Comparison of ENCODE assay signal across 9 cellular contexts in genomic region chr14:68824517-68825347, GRCh38. TPM values are rescaled to one million over a fixed set of nuclear protein-coding genes. Genes with fewer than 3 reads are reported as not detected.
A peak's percentile ranks its signal among the peaks of the same experiment; 100 is the strongest.
DNase-seq lines count a peak whose midpoint lies in the region; TF ChIP-seq lines count a peak whose summit lies in the region.
"Had no signal": no experiment of that assay in that cellular context is flagged by ENCODE, and none has a peak within 500 bp of the region (broad histone marks: within the 10 kb centered on the region; RNA-seq: fewer than 3 reads in every experiment).

No MANE protein-coding gene starts in this region.

- peak in 1 of 2 donors; percentile 22 for TF ChIP-seq EP300 in tibial nerve (IDR thresholded peaks at IDR 0.05)

- peaks cover 0 to 13% (median 2%) of the 10 kb centered on the region in 4 donors for H3K4me1 ChIP-seq in tibial nerve

- no peak overlapping the region for H3K27ac ChIP-seq in tibial nerve
- H3K27ac ChIP-seq: BLaER1 treated with 17β-estradiol and CSF1 and Interleukin-3, amounts not matched to agents 10 nM and 100 nM had no signal

- no peaks in the 10 kb centered on the region for H3K27me3 ChIP-seq in tibial nerve
- H3K27me3 ChIP-seq: BLaER1 treated with 17β-estradiol and CSF1 and Interleukin-3, amounts not matched to agents 10 nM and 100 nM had no signal

- no peaks in the 10 kb centered on the region for H3K36me3 ChIP-seq in tibial nerve
- H3K36me3 ChIP-seq: BLaER1 treated with 17β-estradiol and CSF1 and Interleukin-3, amounts not matched to agents 10 nM and 100 nM had no signal

- WGBS in tibial nerve, 2 donors: 10 to 25% methylated on average over 8 to 11 of the region's 11 CpGs

- no peaks in the 10 kb centered on the region for H3K9me3 ChIP-seq in tibial nerve
- H3K9me3 ChIP-seq: BLaER1 treated with 17β-estradiol and CSF1 and Interleukin-3, amounts not matched to agents 10 nM and 100 nM had no signal

- peak overlapping the region in 1 of 4 donors; percentile 14 for H3K4me3 ChIP-seq in tibial nerve
- H3K4me3 ChIP-seq: BLaER1 treated with 17β-estradiol and CSF1 and Interleukin-3, amounts not matched to agents 10 nM and 100 nM had no signal

- TF ChIP-seq POLR2A in tibial nerve (IDR thresholded peaks at IDR 0.05): no peak

- TF ChIP-seq CTCF in tibial nerve (IDR thresholded peaks at IDR 0.05): peak; percentile 71 to 88 (median 87)

- peak; percentile 19 for DNase-seq in NCI-H1436 (lab: John Stamatoyannopoulos, UW)
- no peak for DNase-seq in NCI-H1436 treated with DMSO at 0.1 percent for 48 hours (lab: John Stamatoyannopoulos, UW)
- DNase-seq in HS-27A (ENCODE audit: low read depth): peak; percentile 48
- DNase-seq in SHP77 treated with DMSO at 0.1 percent for 48 hours (lab: John Stamatoyannopoulos, UW): peak; percentile 37
- DNase-seq in ecto neural progenitor cell (ENCODE audit: low spot score): peak; percentile 92
- DNase-seq in lung microvascular endothelial cell (ENCODE audit: low read depth in 2 of 2): peak; percentile 76 to 80
- DNase-seq in tibial nerve (ENCODE audit: low spot score in 2 of 2): peak; percentile 84 to 89
- DNase-seq in central memory CD4-positive, alpha-beta T cell: no peak

RNA-seq across cellular contexts. Expression of gene ZFP36L1, which starts 31.9 kb away (rescaled TPM):
- total RNA-seq in lung microvascular endothelial cell: 5.7 and 8.7 TPM in 2 replicates
- total RNA-seq in tibial nerve: 1,000 to 10,000 TPM in 1 of 4 donors, 100 to 1,000 TPM in 3; 298 to 1,137 (median 494) TPM

Comparison
In these comparisons a context has a peak if more than half of its experiments do, and no peak if none do; other contexts are left out.
1. DNase-seq: peak in NCI-H1436 (single experiment), HS-27A (single experiment), SHP77 treated with DMSO at 0.1 percent for 48 hours (single experiment), ecto neural progenitor cell (single experiment), lung microvascular endothelial cell (2 of 2) and tibial nerve (2 of 2); none in NCI-H1436 treated with DMSO at 0.1 percent for 48 hours (single experiment) and central memory CD4-positive, alpha-beta T cell (single experiment).
2. RNA of gene ZFP36L1, which starts 31.9 kb away (total RNA-seq): 298 to 1,137 TPM in tibial nerve; 5.7 to 8.7 TPM in lung microvascular endothelial cell; every median in the first group is over 10 times any median in the second.